ENCODE assay signal across 6 cellular contexts in genomic region chr22:23436386-23437106, GRCh38.
A peak's percentile ranks its signal among the peaks of the same experiment; 100 is the strongest.
DNase-seq lines count a peak whose midpoint lies in the region; ATAC-seq, FAIRE-seq and TF ChIP-seq lines count a peak whose summit lies in the region.
"Not testable (repeated sequence)": the region's sequence is repeated elsewhere in the genome, so short reads cannot be mapped to it uniquely, and the experiment has no call there.

No MANE protein-coding gene starts in this region.

- H3K27ac ChIP-seq in SK-N-SH (ENCODE audit: low read depth in 2 of 2, low read length in 1 of 2) = peak overlapping the region in 1 of 2 experiments; percentile 95; a peak in 2 of 4 replicates
- not testable (repeated sequence) for H3K27ac ChIP-seq in coronary artery

- peaks cover 0 to 27% of the 10 kb centered on the region in 2 experiments; a peak in 2 of 4 replicates for H3K4me1 ChIP-seq in SK-N-SH (ENCODE audit: control insufficient read depth in 1 of 2, insufficient read depth in 2 of 2, low read depth in 1 of 2, low read length in 1 of 2)

- 28% methylated on average over 12 of the region's 21 CpGs for WGBS in SK-N-SH (ENCODE audit: low lambda C conversion rate)

- TF ChIP-seq EP300 in SK-N-SH (IDR thresholded peaks at IDR 0.05; ENCODE audit: borderline replicate concordance in 1 of 2, low read depth in 1 of 2, low read length in 1 of 2) = peak in 1 of 2 experiments; percentile 20; a peak in 1 of 4 replicates

- H3K79me2 ChIP-seq in SK-N-SH (ENCODE audit: insufficient read depth) = not testable (repeated sequence)

- FAIRE-seq in urothelium cell line (lab: Jason Lieb, UNC) = peak; percentile 79

- POLR2A ChIA-PET in SK-N-SH (lab: Yijun Ruan, JAX) = interaction anchor here (0.6 kb wide), 1 partner anchor 34 kb away, joined by 3 read pairs; no protein-coding TSS in a partner anchor

- CTCF ChIA-PET in SK-N-SH (lab: Yijun Ruan, JAX) = interaction anchor here (0.8 to 1.4 kb wide), 2 partner anchors 32 to 33 kb away, joined by 3 to 4 read pairs; no protein-coding TSS in a partner anchor

- not testable (repeated sequence) for H3K36me3 Mint-ChIP-seq in neural crest cell (ENCODE audit: low read depth)

- TF ChIP-seq RAD21 in SK-N-SH (IDR thresholded peaks at IDR 0.05; ENCODE audit: low read length) = not testable (repeated sequence)

- not testable (repeated sequence) for H3K36me3 ChIP-seq in SK-N-SH (replicated peaks in 1 of 2; ENCODE audit: control insufficient read depth in 1 of 2, insufficient read depth in 2 of 2, low read length in 1 of 2)

- H3K4me1 Mint-ChIP-seq in neural crest cell = peaks cover 30% of the 10 kb centered on the region

- H3K9me3 Mint-ChIP-seq in neural crest cell = not testable (repeated sequence)

- ATAC-seq in left lobe of liver = not testable (repeated sequence)

- TF ChIP-seq CTCF in SK-N-SH (IDR thresholded peaks at IDR 0.05); coronary artery (IDR thresholded peaks at IDR 0.05); neural crest cell (conservative IDR thresholded peaks at IDR 0.05): not testable (repeated sequence)

- not testable (repeated sequence) for H3K27me3 ChIP-seq in SK-N-SH (ENCODE audit: insufficient read depth)

- not testable (repeated sequence) for H3K4me3 ChIP-seq in SK-N-SH (ENCODE audit: low read depth in 2 of 2, low read length in 1 of 2); coronary artery

- peak; percentile 84 for DNase-seq in SK-N-SH
- peak; percentile 47 for DNase-seq in coronary artery (ENCODE audit: low spot score)
- peak; percentile 34 for DNase-seq in left lobe of liver (ENCODE audit: low spot score)
- not testable (repeated sequence) for DNase-seq in neural crest cell (ENCODE audit: low read depth, low spot score); urothelium cell line (ENCODE audit: low spot score)
- peak; percentile 47 for DNase-seq in retina

- not testable (repeated sequence) for H3K4me2 ChIP-seq in SK-N-SH

- H3K27ac Mint-ChIP-seq in neural crest cell (ENCODE audit: unreplicated experiment) = peak overlapping the region; percentile 28

- not testable (repeated sequence) for H4K20me1 ChIP-seq in SK-N-SH (ENCODE audit: insufficient read depth)

- not testable (repeated sequence) for H3K27me3 Mint-ChIP-seq in neural crest cell (ENCODE audit: low read depth)

- H3K4me3 Mint-ChIP-seq in neural crest cell = not testable (repeated sequence)

- H3K9ac ChIP-seq in SK-N-SH = not testable (repeated sequence)

- H3F3A ChIP-seq in SK-N-SH (replicated peaks; ENCODE audit: insufficient read depth) = not testable (repeated sequence)

- H2AFZ ChIP-seq in SK-N-SH (ENCODE audit: low read depth) = not testable (repeated sequence)

- H3K9me2 ChIP-seq in SK-N-SH = not testable (repeated sequence)

- H3K9me3 ChIP-seq in SK-N-SH = not testable (repeated sequence)

TF ChIP-seq in SK-N-SH, 30 proteins besides CTCF, POLR2A, EP300 and RAD21:
- peak; percentile 88 for TF ChIP-seq CHD2 (IDR thresholded peaks at IDR 0.05; ENCODE audit: low read length, partially characterized antibody)
TF ChIP-seq in SK-N-SH: peak in this region for 1; not testable (repeated sequence) for 29.
